13 cellular contexts compared by ENCODE assay signal in genomic region chr5:113166710-113167366, GRCh38.
DNase-seq lines count a peak whose midpoint lies in the region; ATAC-seq and FAIRE-seq lines count a peak whose summit lies in the region.
"Had no signal": no experiment of that assay in that cellular context is flagged by ENCODE, and none has a peak within 500 bp of the region (broad histone marks: within the 10 kb centered on the region; RNA-seq: fewer than 3 reads in every experiment).

No MANE protein-coding gene starts in this region.

- WGBS in GM23248 (ENCODE audit: low coverage in 1 of 2, low lambda C conversion rate in 2 of 2, missing lambda C conversion rate in 2 of 2), 2 experiments: 7 to 12% methylated on average over 7 of the region's 7 CpGs
- 38 to 53% methylated on average over 7 of the region's 7 CpGs for WGBS in esophagus, 2 donors
- no CpG with 5 or more reads among the region's 7 CpGs for WGBS in trophoblast cell (ENCODE audit: extremely low coverage, insufficient coverage, insufficient read length)

- H3K27ac ChIP-seq in GM23248 (peak overlapping the region; percentile 70), esophagus (ENCODE audit: low read depth in 2 of 2, low read length in 1 of 2) (peak overlapping the region; percentile 80 to 83), trophoblast cell (ENCODE audit: low read depth, low read length) (no peak overlapping the region)

- peaks cover 27% of the 10 kb centered on the region for H3F3A ChIP-seq in GM23248 (ENCODE audit: insufficient read depth)

- H2AFZ ChIP-seq in GM23248 (no peak overlapping the region), trophoblast cell (ENCODE audit: insufficient read depth, low read length, poor library complexity) (no peak overlapping the region)

- H3K4me3 ChIP-seq in GM23248: peak overlapping the region; percentile 49
- no peak overlapping the region for H3K4me3 ChIP-seq in esophagus (ENCODE audit: low read depth in 1 of 2, low read length in 2 of 2)
- no peak overlapping the region for H3K4me3 ChIP-seq in trophoblast cell (ENCODE audit: low read depth, low read length)

- no peak overlapping the region for H4K8ac ChIP-seq in trophoblast cell (ENCODE audit: low read depth, low read length)

- H3K79me1 ChIP-seq in trophoblast cell (ENCODE audit: low read length): no peaks in the 10 kb centered on the region

- no peak overlapping the region for H2BK12ac ChIP-seq in trophoblast cell (ENCODE audit: low read length)

- in situ Hi-C loops in GM23248 (cut with MboI): no loop called here

- no peaks in the 10 kb centered on the region for H4K20me1 ChIP-seq in GM23248 (ENCODE audit: insufficient read depth)

- no peak overlapping the region for H2BK5ac ChIP-seq in trophoblast cell (ENCODE audit: low read depth, low read length, poor library complexity)

- H3K4me1 ChIP-seq in GM23248 (ENCODE audit: insufficient read depth) (peaks cover 28% of the 10 kb centered on the region), esophagus (ENCODE audit: control insufficient read depth in 2 of 2, insufficient read depth in 2 of 2, low read length in 1 of 2) (peaks cover 7 to 16% of the 10 kb centered on the region in 2 donors), trophoblast cell (ENCODE audit: control insufficient read depth in 1 of 2, insufficient read depth in 2 of 2, low read length in 2 of 2) (peaks cover 0 to 4% of the 10 kb centered on the region in 2 experiments)

- H3K14ac ChIP-seq in trophoblast cell (ENCODE audit: low read length): no peak overlapping the region

- H3K4me2 ChIP-seq in GM23248 (ENCODE audit: unreplicated experiment): peak overlapping the region; percentile 76
- no peak overlapping the region for H3K4me2 ChIP-seq in trophoblast cell (ENCODE audit: low read length)

- DNase-seq in GM23248 (peak; percentile 95), RCC 7860 (ENCODE audit: low spot score) (peak; percentile 95), trophoblast cell (peak; percentile 59 to 61), germinal center (ENCODE audit: low spot score) (no peak), Right ventricle myocardium superior (no peak), putamen (ENCODE audit: low spot score) (no peak)
- DNase-seq: DMS153, Kasumi-1, left cardiac atrium, NCI-H774 had no signal

- no peaks in the 10 kb centered on the region for H3K27me3 ChIP-seq in GM23248 (replicated peaks; ENCODE audit: insufficient read depth)
- no peaks in the 10 kb centered on the region for H3K27me3 ChIP-seq in esophagus (ENCODE audit: control insufficient read depth in 1 of 2, insufficient read depth in 2 of 2, low read length in 2 of 2)
- no peaks in the 10 kb centered on the region for H3K27me3 ChIP-seq in trophoblast cell (ENCODE audit: insufficient read depth, low read length)

- H2AK5ac ChIP-seq in trophoblast cell (ENCODE audit: low read length): no peak overlapping the region

- H3K18ac ChIP-seq in trophoblast cell (ENCODE audit: low read length): no peak overlapping the region

- no peak overlapping the region for H3K4ac ChIP-seq in trophoblast cell (ENCODE audit: low read depth, low read length)

- H4K12ac ChIP-seq in trophoblast cell (ENCODE audit: low read depth, low read length): no peak overlapping the region

- no peak for ATAC-seq in HG02678 (IDR thresholded peaks at IDR 0.05; ENCODE audit: unreplicated experiment)
- no peak for ATAC-seq in Right ventricle myocardium superior (ENCODE audit: poor library complexity)
- ATAC-seq: activated T-helper 17 cell treated with anti-CD3 and anti-CD28 coated beads, Interleukin-2, amount 50 U/mL, for 72 hours had no signal

- intact Hi-C loops in Right ventricle myocardium superior (cut with DNase I): no loop called here

- H3K9me2 ChIP-seq in GM23248 (ENCODE audit: insufficient read depth): no peaks in the 10 kb centered on the region

- no peak overlapping the region for H4K91ac ChIP-seq in trophoblast cell (ENCODE audit: low read depth, low read length)

- H3K9ac ChIP-seq in GM23248 (peak overlapping the region; percentile 56), trophoblast cell (ENCODE audit: low read length) (no peak overlapping the region)

- no peak overlapping the region for H2BK120ac ChIP-seq in trophoblast cell (ENCODE audit: insufficient read depth, low read length, poor library complexity)

- H3K9me3 ChIP-seq in GM23248 (ENCODE audit: low read depth): no peaks in the 10 kb centered on the region
- no peaks in the 10 kb centered on the region for H3K9me3 ChIP-seq in esophagus (ENCODE audit: control insufficient read depth in 2 of 2, insufficient read depth in 1 of 2, low read depth in 1 of 2, low read length in 1 of 2)
- H3K9me3 ChIP-seq in trophoblast cell (ENCODE audit: insufficient read depth, low read depth, low read length): no peaks in the 10 kb centered on the region

- no peaks in the 10 kb centered on the region for H3K36me3 ChIP-seq in GM23248 (ENCODE audit: low read depth)
- no peaks in the 10 kb centered on the region for H3K36me3 ChIP-seq in esophagus (ENCODE audit: control insufficient read depth in 2 of 2, insufficient read depth in 2 of 2, low read length in 1 of 2)
- no peaks in the 10 kb centered on the region for H3K36me3 ChIP-seq in trophoblast cell (ENCODE audit: control insufficient read depth in 1 of 2, insufficient read depth in 2 of 2, low read length in 2 of 2)

- H3K23ac ChIP-seq in trophoblast cell (ENCODE audit: low read length): no peak overlapping the region

- H3K79me2 ChIP-seq in GM23248 (ENCODE audit: insufficient read depth) (no peaks in the 10 kb centered on the region), trophoblast cell (ENCODE audit: control insufficient read depth, insufficient read depth, low read length, poor library complexity) (no peaks in the 10 kb centered on the region)

- FAIRE-seq in RCC 7860 (lab: Jason Lieb, UNC): peak; percentile 98

Comparison
In these comparisons a context has a peak if more than half of its experiments do, and no peak if none do; other contexts are left out.
1. DNase-seq: peak in GM23248 (single experiment), RCC 7860 (single experiment) and trophoblast cell (2 of 2); none in germinal center (single experiment), Right ventricle myocardium superior (single experiment) and putamen (single experiment).